Comparison of ENCODE assay signal across 8 cellular contexts in genomic region chr3:185983495-185984141, GRCh38. TPM values are rescaled to one million over a fixed set of nuclear protein-coding genes. Genes with fewer than 3 reads are reported as not detected.
A peak's percentile ranks its signal among the peaks of the same experiment; 100 is the strongest.
DNase-seq lines count a peak whose midpoint lies in the region; ATAC-seq and TF ChIP-seq lines count a peak whose summit lies in the region.

No MANE protein-coding gene starts in this region.

- H3K36me3 ChIP-seq in OCI-LY7 (ENCODE audit: insufficient read depth, low read length) (no peaks in the 10 kb centered on the region), fibroblast of lung (ENCODE audit: control insufficient read depth, insufficient read depth, low read length) (no peaks in the 10 kb centered on the region), thoracic aorta (no peaks in the 10 kb centered on the region)

- intact Hi-C loops in OCI-LY7 (cut with micrococcal nuclease; ENCODE audit: unreplicated experiment) = loop anchor here (1.0 to 10.0 kb wide), 4 partner anchors 121 to 631 kb away; partner anchors contain the start of gene ETV5

- POLR2A ChIA-PET in OCI-LY7 (lab: Charles Lee) = interaction anchor here (0.6 to 0.7 kb wide), 5 partner anchors 79 to 1719 kb away, joined by 3 to 6 read pairs (median 4); no protein-coding TSS in a partner anchor
- POLR2A ChIA-PET in naive thymus-derived CD8-positive, alpha-beta T cell (lab: Charles Lee) = no interaction called here

- H3K27me3 ChIP-seq in fibroblast of lung (ENCODE audit: control insufficient read depth, insufficient read depth, low read length) = no peaks in the 10 kb centered on the region
- no peaks in the 10 kb centered on the region for H3K27me3 ChIP-seq in thoracic aorta (replicated peaks; ENCODE audit: insufficient read depth)

- CTCF ChIA-PET in OCI-LY7 (lab: Charles Lee; ENCODE audit: unreplicated experiment) = no interaction called here

- peaks cover 0 to 6% (median 0%) of the 10 kb centered on the region in 4 donors for H3K4me1 Mint-ChIP-seq in naive thymus-derived CD8-positive, alpha-beta T cell

- no peak overlapping the region for H3K4me3 Mint-ChIP-seq in naive thymus-derived CD8-positive, alpha-beta T cell

- no peaks in the 10 kb centered on the region for H3K9me3 Mint-ChIP-seq in naive thymus-derived CD8-positive, alpha-beta T cell

- H3K36me3 Mint-ChIP-seq in naive thymus-derived CD8-positive, alpha-beta T cell = no peaks in the 10 kb centered on the region

- H3K79me2 ChIP-seq in OCI-LY7 (ENCODE audit: insufficient read depth, low read depth, low read length) = no peaks in the 10 kb centered on the region
- no peaks in the 10 kb centered on the region for H3K79me2 ChIP-seq in fibroblast of lung (ENCODE audit: control insufficient read depth, insufficient read depth, low read length)

- H3K9ac ChIP-seq in fibroblast of lung (ENCODE audit: insufficient read depth, low read length) = no peak overlapping the region

- H3K4me1 ChIP-seq in OCI-LY7 (ENCODE audit: insufficient read depth, low read length, poor library complexity, severe bottlenecking) (peaks cover 9% of the 10 kb centered on the region), fibroblast of lung (ENCODE audit: control insufficient read depth, extremely low read depth, insufficient read depth, low read length) (peaks cover 4% of the 10 kb centered on the region), thoracic aorta (ENCODE audit: control insufficient read depth in 1 of 2, low read depth in 2 of 2) (peaks cover 20 to 49% of the 10 kb centered on the region in 2 donors)

- TF ChIP-seq CTCF in OCI-LY7 (conservative IDR thresholded peaks at IDR 0.05; ENCODE audit: low read length) = peak; percentile 96
- peak; percentile 84 to 89 for TF ChIP-seq CTCF in fibroblast of lung (conservative IDR thresholded peaks at IDR 0.05 in 1 of 2, IDR thresholded peaks at IDR 0.05 in 1 of 2; ENCODE audit: low read depth in 1 of 2, low read length in 2 of 2)
- TF ChIP-seq CTCF in thoracic aorta (IDR thresholded peaks at IDR 0.05) = peak; percentile 90

- BruUV-seq in OCI-LY7 (replicated peaks; lab: Mats Ljungman, UMichigan) = no TSS peak

- H2AFZ ChIP-seq in OCI-LY7 (ENCODE audit: low read length) (no peak overlapping the region), fibroblast of lung (ENCODE audit: low read length) (no peak overlapping the region)

- ATAC-seq in naive thymus-derived CD8-positive, alpha-beta T cell = peak; percentile 70 to 83
- peak; percentile 54 for ATAC-seq in thoracic aorta (ENCODE audit: insufficient number of reproducible peaks, low FRiP score, low read depth)
- ATAC-seq in GM19035 (IDR thresholded peaks at IDR 0.05; ENCODE audit: unreplicated experiment) = no peak

- H4K20me1 ChIP-seq in OCI-LY7 (ENCODE audit: insufficient read depth, low read length) (no peaks in the 10 kb centered on the region), fibroblast of lung (ENCODE audit: control insufficient read depth, extremely low read depth, insufficient read depth, low read length) (no peaks in the 10 kb centered on the region)

- H3K4me2 ChIP-seq in OCI-LY7 (ENCODE audit: low read length) (no peak overlapping the region), fibroblast of lung (ENCODE audit: extremely low read depth, insufficient read depth, low read length) (peak overlapping the region; percentile 13)

- peak overlapping the region in 2 of 10 donors; percentile 34 to 70 for H3K27ac Mint-ChIP-seq in naive thymus-derived CD8-positive, alpha-beta T cell

- DNase-seq in DMS53 treated with DMSO at 0.1 percent for 48 hours (lab: John Stamatoyannopoulos, UW; ENCODE audit: unreplicated experiment) = peak; percentile 31
- peak; percentile 74 for DNase-seq in HuH-7 (ENCODE audit: low spot score)
- peak; percentile 57 for DNase-seq in OCI-LY7 (ENCODE audit: low spot score)
- DNase-seq in activated T-cell treated with anti-CD3 and anti-CD28 coated beads, Interleukin-2, amount 50 U/mL, for 1 hour = peak; percentile 57
- peak; percentile 43 to 72 for DNase-seq in fibroblast of lung (ENCODE audit: low read depth in 2 of 2)
- DNase-seq in naive thymus-derived CD8-positive, alpha-beta T cell = peak; percentile 24 to 76 (median 50)
- DNase-seq in thoracic aorta (ENCODE audit: low spot score) = peak; percentile 43

- H3K27ac ChIP-seq in OCI-LY7 (ENCODE audit: low read depth, low read length, poor library complexity, severe bottlenecking) (no peak overlapping the region), fibroblast of lung (ENCODE audit: insufficient read depth, low read length) (no peak overlapping the region), thoracic aorta (no peak overlapping the region)

- no peaks in the 10 kb centered on the region for H3K9me3 ChIP-seq in OCI-LY7 (ENCODE audit: low read length)
- H3K9me3 ChIP-seq in fibroblast of lung (ENCODE audit: control insufficient read depth, insufficient read depth, low read depth, low read length) = no peaks in the 10 kb centered on the region
- no peaks in the 10 kb centered on the region for H3K9me3 ChIP-seq in thoracic aorta

- H3K9me2 ChIP-seq in OCI-LY7 (ENCODE audit: insufficient read depth, low read length) = no peaks in the 10 kb centered on the region

- peaks cover 2 to 10% (median 6%) of the 10 kb centered on the region in 5 donors for H3K27me3 Mint-ChIP-seq in naive thymus-derived CD8-positive, alpha-beta T cell

- H3K4me3 ChIP-seq in OCI-LY7 (ENCODE audit: low read depth, low read length, poor library complexity, severe bottlenecking) (no peak overlapping the region), fibroblast of lung (replicated peaks in 1 of 4; ENCODE audit: control extremely low read depth in 1 of 4, insufficient read depth in 1 of 4, low read depth in 3 of 4, low read length in 4 of 4) (no peak overlapping the region), thoracic aorta (peak overlapping the region; percentile 6)

RNA-seq across cellular contexts. Expression of gene TRA2B, which starts 45.8 kb away (rescaled TPM):
- 349 and 420 TPM in 2 replicates for total RNA-seq in OCI-LY7 (2014; rRNA removed; shearing (Covaris generic))
- total RNA-seq in OCI-LY7 (2022) = 296 and 325 TPM in 2 replicates
- 80.6 and 117 TPM in 2 replicates for total RNA-seq in fibroblast of lung
- 140 and 178 TPM in 2 replicates for polyA plus RNA-seq in fibroblast of lung
- polyA plus RNA-seq in fibroblast of lung (2012) = 142 and 150 TPM in 2 replicates
- polyA minus RNA-seq in fibroblast of lung (ENCODE audit: low replicate concordance) = 107 and 186 TPM in 2 replicates
- 100 to 1,000 TPM; 218 to 229 TPM for total RNA-seq in naive thymus-derived CD8-positive, alpha-beta T cell
- polyA plus RNA-seq in naive thymus-derived CD8-positive, alpha-beta T cell = 100 to 1,000 TPM; 176 to 226 (median 184) TPM
- total RNA-seq in thoracic aorta = 100 to 1,000 TPM; 137 to 267 TPM
